18 cellular contexts compared by ENCODE assay signal in genomic region chr6:1122083-1122482, GRCh38.
DNase-seq lines count a peak whose midpoint lies in the region; ATAC-seq and TF ChIP-seq lines count a peak whose summit lies in the region.
"Had no signal": no experiment of that assay in that cellular context is flagged by ENCODE, and none has a peak within 500 bp of the region (broad histone marks: within the 10 kb centered on the region; RNA-seq: fewer than 3 reads in every experiment).

No MANE protein-coding gene starts in this region.

- intact Hi-C loops in vagina (cut with DNase I) = no loop called here

- ATAC-seq in stimulated activated naive B cell treated with anti-CD40 and anti-IgM and Interleukin-4, amounts not matched to agents 10 μg/mL and 1 μg/mL and 100 μg/mL, for 72 hours (replicated peaks) = no peak

- H2AFZ ChIP-seq in osteoblast (ENCODE audit: low read length) = no peak overlapping the region

- no peak overlapping the region for H3K4me3 ChIP-seq in osteoblast (ENCODE audit: insufficient read depth, low read length)
- no peak overlapping the region for H3K4me3 ChIP-seq in vagina
- H3K4me3 ChIP-seq: BLaER1 had no signal

- H3K36me3 Mint-ChIP-seq in stimulated activated naive B cell treated with anti-CD40 and anti-IgM and Interleukin-4, amounts not matched to agents 10 μg/mL and 1 μg/mL and 100 μg/mL, for 72 hours = no peaks in the 10 kb centered on the region
- H3K36me3 Mint-ChIP-seq: CD14-positive monocyte; CD4-positive, alpha-beta memory T cell; CD4-positive, CD25-positive, alpha-beta regulatory T cell; CD8-positive, alpha-beta memory T cell had no signal

- H3K9me3 ChIP-seq in osteoblast (ENCODE audit: low read depth, low read length) (no peaks in the 10 kb centered on the region), vagina (no peaks in the 10 kb centered on the region)
- H3K9me3 ChIP-seq: BE2C, BLaER1 had no signal

- H3K4me3 Mint-ChIP-seq in stimulated activated naive B cell treated with anti-CD40 and anti-IgM and Interleukin-4, amounts not matched to agents 10 μg/mL and 1 μg/mL and 100 μg/mL, for 72 hours = no peak overlapping the region
- H3K4me3 Mint-ChIP-seq: CD14-positive monocyte; CD4-positive, alpha-beta memory T cell; CD4-positive, CD25-positive, alpha-beta regulatory T cell; CD8-positive, alpha-beta memory T cell had no signal

- no peak overlapping the region for H3K27ac Mint-ChIP-seq in stimulated activated naive B cell treated with anti-CD40 and anti-IgM and Interleukin-4, amounts not matched to agents 10 μg/mL and 1 μg/mL and 100 μg/mL, for 72 hours
- H3K27ac Mint-ChIP-seq: CD14-positive monocyte; CD4-positive, alpha-beta memory T cell; CD4-positive, CD25-positive, alpha-beta regulatory T cell; CD8-positive, alpha-beta memory T cell had no signal

- no peaks in the 10 kb centered on the region for H4K20me1 ChIP-seq in osteoblast (ENCODE audit: insufficient read depth, low read length)
- H4K20me1 ChIP-seq: BLaER1 had no signal

- H3K79me2 ChIP-seq in osteoblast (ENCODE audit: insufficient read depth, low read length) = no peaks in the 10 kb centered on the region

- DNase-seq in T1000 (lab: John Stamatoyannopoulos, UW) = peak; percentile 5
- DNase-seq in osteoblast (ENCODE audit: insufficient read length, low spot score, missing footprints) = peak; percentile 55
- DNase-seq in vagina (ENCODE audit: extremely low spot score in 2 of 2) = peak; percentile 76 to 81
- no peak for DNase-seq in stimulated activated naive B cell treated with anti-CD40 and anti-IgM and Interleukin-4, amounts not matched to agents 10 μg/mL and 1 μg/mL and 100 μg/mL, for 72 hours
- no peak for DNase-seq in activated effector memory CD4-positive, alpha-beta T cell treated with Interleukin-2 at 50 U/mL for 16 hours
- no peak for DNase-seq in NCI-H2196 (lab: John Stamatoyannopoulos, UW; ENCODE audit: unreplicated experiment)
- DNase-seq: 8988T; ACHN; BE2C; C1 segment of cervical spinal cord; CD4-positive, alpha-beta memory T cell; CD4-positive, CD25-positive, alpha-beta regulatory T cell; CD8-positive, alpha-beta memory T cell; COR-L47; DMS79 treated with DMSO at 0.1 percent for 48 hours; GF-D8 had no signal

- H3K27me3 ChIP-seq in osteoblast (ENCODE audit: insufficient read depth, low read length) = no peaks in the 10 kb centered on the region
- no peaks in the 10 kb centered on the region for H3K27me3 ChIP-seq in vagina
- H3K27me3 ChIP-seq: BE2C, BLaER1 had no signal

- H3K4me1 ChIP-seq in osteoblast (ENCODE audit: insufficient read depth, low read length) = no peaks in the 10 kb centered on the region
- no peaks in the 10 kb centered on the region for H3K4me1 ChIP-seq in vagina
- H3K4me1 ChIP-seq: BE2C had no signal

- no peaks in the 10 kb centered on the region for H3K4me1 Mint-ChIP-seq in stimulated activated naive B cell treated with anti-CD40 and anti-IgM and Interleukin-4, amounts not matched to agents 10 μg/mL and 1 μg/mL and 100 μg/mL, for 72 hours
- H3K4me1 Mint-ChIP-seq: CD14-positive monocyte; CD4-positive, alpha-beta memory T cell; CD4-positive, CD25-positive, alpha-beta regulatory T cell; CD8-positive, alpha-beta memory T cell had no signal

- H3K27me3 Mint-ChIP-seq in stimulated activated naive B cell treated with anti-CD40 and anti-IgM and Interleukin-4, amounts not matched to agents 10 μg/mL and 1 μg/mL and 100 μg/mL, for 72 hours = peaks cover 5 to 11% of the 10 kb centered on the region in 2 donors

- TF ChIP-seq CTCF in osteoblast (IDR thresholded peaks at IDR 0.05; ENCODE audit: extremely low read depth, low read depth, low read length) (no peak), vagina (IDR thresholded peaks at IDR 0.05) (no peak)

- no peak overlapping the region for H3K4me2 ChIP-seq in osteoblast (ENCODE audit: insufficient read depth, low read length)
- H3K4me2 ChIP-seq: BLaER1 had no signal

- no peak overlapping the region for H3K27ac ChIP-seq in osteoblast (ENCODE audit: low read depth, low read length)
- no peak overlapping the region for H3K27ac ChIP-seq in vagina
- H3K27ac ChIP-seq: BLaER1 had no signal

- H3K9me3 Mint-ChIP-seq in stimulated activated naive B cell treated with anti-CD40 and anti-IgM and Interleukin-4, amounts not matched to agents 10 μg/mL and 1 μg/mL and 100 μg/mL, for 72 hours = peaks cover 3 to 6% of the 10 kb centered on the region in 2 donors

- TF ChIP-seq POLR2A in vagina (IDR thresholded peaks at IDR 0.05) = no peak

- H3K36me3 ChIP-seq in osteoblast (ENCODE audit: insufficient read depth, low read length) (no peaks in the 10 kb centered on the region), vagina (no peaks in the 10 kb centered on the region)
- H3K36me3 ChIP-seq: BE2C, BLaER1 had no signal

Comparison
In these comparisons a context has a peak if more than half of its experiments do, and no peak if none do; other contexts are left out.
1. DNase-seq: peak in T1000 (single experiment), osteoblast (single experiment) and vagina (2 of 2); none in stimulated activated naive B cell treated with anti-CD40 and anti-IgM and Interleukin-4, amounts not matched to agents 10 μg/mL and 1 μg/mL and 100 μg/mL, for 72 hours (single experiment), activated effector memory CD4-positive, alpha-beta T cell treated with Interleukin-2 at 50 U/mL for 16 hours (single experiment) and NCI-H2196 (single experiment).